In genomic region chrX:40663880-40664630, GRCh38 we compare ENCODE assay signal across 1 cellular context.
TF ChIP-seq lines count a peak whose summit lies in the region.

No MANE protein-coding gene starts in this region.

TF ChIP-seq in GM12878, 131 proteins besides CTCF, POLR2A, EP300 and RAD21:
- TF ChIP-seq ZNF592 (IDR thresholded peaks at IDR 0.05) = no peak
- no peak for TF ChIP-seq ZNF384 (IDR thresholded peaks at IDR 0.05; ENCODE audit: borderline replicate concordance, low read depth, low read length)
- TF ChIP-seq TCF3 (IDR thresholded peaks at IDR 0.05; ENCODE audit: borderline replicate concordance, insufficient read depth, low read depth, low read length) = no peak
- no peak for TF ChIP-seq IKZF1 (conservative IDR thresholded peaks at IDR 0.05)
- no peak for TF ChIP-seq TAF1 (IDR thresholded peaks at IDR 0.05; ENCODE audit: borderline replicate concordance, low read depth, low read length)
- no peak for TF ChIP-seq ATF7 (IDR thresholded peaks at IDR 0.05; ENCODE audit: low read depth)
- TF ChIP-seq NRF1 (conservative IDR thresholded peaks at IDR 0.05; ENCODE audit: low read depth, low read length) = no peak
- TF ChIP-seq, protein P1, sequence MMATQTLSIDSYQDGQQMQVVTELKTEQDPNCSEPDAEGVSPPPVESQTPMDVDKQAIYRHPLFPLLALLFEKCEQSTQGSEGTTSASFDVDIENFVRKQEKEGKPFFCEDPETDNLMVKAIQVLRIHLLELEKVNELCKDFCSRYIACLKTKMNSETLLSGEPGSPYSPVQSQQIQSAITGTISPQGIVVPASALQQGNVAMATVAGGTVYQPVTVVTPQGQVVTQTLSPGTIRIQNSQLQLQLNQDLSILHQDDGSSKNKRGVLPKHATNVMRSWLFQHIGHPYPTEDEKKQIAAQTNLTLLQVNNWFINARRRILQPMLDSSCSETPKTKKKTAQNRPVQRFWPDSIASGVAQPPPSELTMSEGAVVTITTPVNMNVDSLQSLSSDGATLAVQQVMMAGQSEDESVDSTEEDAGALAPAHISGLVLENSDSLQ (IDR thresholded peaks at IDR 0.05) = no peak
- no peak for TF ChIP-seq HDGF (IDR thresholded peaks at IDR 0.05)
- TF ChIP-seq, protein P2, sequence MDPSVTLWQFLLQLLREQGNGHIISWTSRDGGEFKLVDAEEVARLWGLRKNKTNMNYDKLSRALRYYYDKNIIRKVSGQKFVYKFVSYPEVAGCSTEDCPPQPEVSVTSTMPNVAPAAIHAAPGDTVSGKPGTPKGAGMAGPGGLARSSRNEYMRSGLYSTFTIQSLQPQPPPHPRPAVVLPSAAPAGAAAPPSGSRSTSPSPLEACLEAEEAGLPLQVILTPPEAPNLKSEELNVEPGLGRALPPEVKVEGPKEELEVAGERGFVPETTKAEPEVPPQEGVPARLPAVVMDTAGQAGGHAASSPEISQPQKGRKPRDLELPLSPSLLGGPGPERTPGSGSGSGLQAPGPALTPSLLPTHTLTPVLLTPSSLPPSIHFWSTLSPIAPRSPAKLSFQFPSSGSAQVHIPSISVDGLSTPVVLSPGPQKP (IDR thresholded peaks at IDR 0.05; ENCODE audit: low read depth, low read length) = no peak
- no peak for TF ChIP-seq ZNF274 (IDR thresholded peaks at IDR 0.05; ENCODE audit: insufficient read depth, insufficient read length)
- TF ChIP-seq, protein P3, sequence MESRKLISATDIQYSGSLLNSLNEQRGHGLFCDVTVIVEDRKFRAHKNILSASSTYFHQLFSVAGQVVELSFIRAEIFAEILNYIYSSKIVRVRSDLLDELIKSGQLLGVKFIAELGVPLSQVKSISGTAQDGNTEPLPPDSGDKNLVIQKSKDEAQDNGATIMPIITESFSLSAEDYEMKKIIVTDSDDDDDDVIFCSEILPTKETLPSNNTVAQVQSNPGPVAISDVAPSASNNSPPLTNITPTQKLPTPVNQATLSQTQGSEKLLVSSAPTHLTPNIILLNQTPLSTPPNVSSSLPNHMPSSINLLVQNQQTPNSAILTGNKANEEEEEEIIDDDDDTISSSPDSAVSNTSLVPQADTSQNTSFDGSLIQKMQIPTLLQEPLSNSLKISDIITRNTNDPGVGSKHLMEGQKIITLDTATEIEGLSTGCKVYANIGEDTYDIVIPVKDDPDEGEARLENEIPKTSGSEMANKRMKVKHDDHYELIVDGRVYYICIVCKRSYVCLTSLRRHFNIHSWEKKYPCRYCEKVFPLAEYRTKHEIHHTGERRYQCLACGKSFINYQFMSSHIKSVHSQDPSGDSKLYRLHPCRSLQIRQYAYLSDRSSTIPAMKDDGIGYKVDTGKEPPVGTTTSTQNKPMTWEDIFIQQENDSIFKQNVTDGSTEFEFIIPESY (IDR thresholded peaks at IDR 0.05) = no peak
- no peak for TF ChIP-seq ZBED1 (IDR thresholded peaks at IDR 0.05; ENCODE audit: borderline replicate concordance)
- TF ChIP-seq STAT3 (IDR thresholded peaks at IDR 0.05; ENCODE audit: low read depth, low read length) = no peak
- TF ChIP-seq ZNF24 (IDR thresholded peaks at IDR 0.05) = no peak
